In the genomic region with DNA sequence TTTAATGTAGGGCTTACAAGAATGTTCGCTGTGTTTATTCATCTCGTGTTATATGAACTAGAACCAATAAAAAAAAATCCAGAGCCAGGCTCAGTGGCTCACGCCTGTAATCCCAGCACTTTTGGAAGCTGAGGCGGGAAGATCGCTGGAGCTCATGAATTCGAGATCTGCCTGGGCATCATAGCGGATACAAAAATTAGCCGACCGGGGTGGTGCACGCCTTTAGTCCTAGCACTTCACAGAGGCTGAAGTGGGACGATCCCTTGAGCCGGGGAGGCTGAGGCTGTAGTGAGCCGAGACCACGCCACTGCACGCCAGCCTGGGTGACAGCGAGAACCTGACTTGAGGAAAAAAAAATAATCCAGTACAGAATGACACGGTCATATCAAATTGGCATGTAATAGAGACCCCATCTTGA, we compare ENCODE assay signal across 8 cellular contexts. TPM values are rescaled to one million over a fixed set of nuclear protein-coding genes. Genes with fewer than 3 reads are reported as not detected.
DNase-seq lines count a peak whose midpoint lies in the region; ATAC-seq and TF ChIP-seq lines count a peak whose summit lies in the region.

No MANE protein-coding gene starts in this region.

- under 1% methylated on average over 17 of the region's 17 CpGs for WGBS in esophagus muscularis mucosa
- 0 to 2% (median 1%) methylated on average over 17 of the region's 17 CpGs for WGBS in ovary, 3 donors

- H3K36me3 ChIP-seq in esophagus muscularis mucosa (no peaks in the 10 kb centered on the region), ovary (no peaks in the 10 kb centered on the region)

- DNase-seq in NCI-H1105 (lab: John Stamatoyannopoulos, UW) (peak; percentile 51), NCI-H1105 treated with DMSO at 0.1 percent for 48 hours (lab: John Stamatoyannopoulos, UW) (no peak), HK-2 (ENCODE audit: unreplicated experiment) (peak; percentile 45), esophagus muscularis mucosa (ENCODE audit: extremely low spot score) (no peak), ovary (no peak)

- TF ChIP-seq CTCF in WI38 (IDR thresholded peaks at IDR 0.05; ENCODE audit: low read depth, low read length) (no peak), esophagus muscularis mucosa (IDR thresholded peaks at IDR 0.05) (no peak), ovary (IDR thresholded peaks at IDR 0.05) (no peak)

- H3K27ac ChIP-seq in esophagus muscularis mucosa (replicated peaks in 1 of 4) = no peak overlapping the region
- no peak overlapping the region for H3K27ac ChIP-seq in ovary

- H3K4me1 ChIP-seq in esophagus muscularis mucosa = peaks cover 35 to 39% (median 37%) of the 10 kb centered on the region in 4 donors
- peaks cover 14% of the 10 kb centered on the region for H3K4me1 ChIP-seq in ovary (ENCODE audit: insufficient read depth)

- ATAC-seq in HG02884 (IDR thresholded peaks at IDR 0.05; ENCODE audit: unreplicated experiment) (no peak), GM18909 (IDR thresholded peaks at IDR 0.05; ENCODE audit: poor library complexity, unreplicated experiment) (no peak)

- peaks cover 0 to 53% (median 32%) of the 10 kb centered on the region in 4 donors for H3K27me3 ChIP-seq in esophagus muscularis mucosa
- H3K27me3 ChIP-seq in ovary = no peaks in the 10 kb centered on the region

- no peaks in the 10 kb centered on the region for H3K9me3 ChIP-seq in esophagus muscularis mucosa
- no peaks in the 10 kb centered on the region for H3K9me3 ChIP-seq in ovary

- H3K4me3 ChIP-seq in WI38 (ENCODE audit: low read depth, low read length) (peak overlapping the region; percentile 66), esophagus muscularis mucosa (peak overlapping the region; percentile 62 to 77 (median 68)), ovary (peak overlapping the region; percentile 63)

- intact Hi-C loops in esophagus muscularis mucosa (cut with DNase I) = loop anchor here (2.0 kb wide), 1 partner anchor 27 kb away; a partner anchor contains a TSS
- intact Hi-C loops in ovary (cut with DNase I) = loop anchor here in 1 of 4 donors (2.0 kb wide), 1 partner anchor 27 kb away; a partner anchor contains a TSS

- no peak for TF ChIP-seq EP300 in esophagus muscularis mucosa (IDR thresholded peaks at IDR 0.05)
- TF ChIP-seq EP300 in ovary (IDR thresholded peaks at IDR 0.05) = no peak

- no peak for TF ChIP-seq POLR2A in esophagus muscularis mucosa (IDR thresholded peaks at IDR 0.05; ENCODE audit: low read depth)
- no peak for TF ChIP-seq POLR2A in ovary (IDR thresholded peaks at IDR 0.05)

RNA-seq across cellular contexts. Expression of gene OR2B2, which starts 46.2 kb away (rescaled TPM):
- total RNA-seq in esophagus muscularis mucosa (not detected), ovary (not detected)
- polyA plus RNA-seq in ovary = not detected

Comparison
In these comparisons a context has a peak if more than half of its experiments do, and no peak if none do; other contexts are left out.
1. DNase-seq: peak in NCI-H1105 (single experiment) and HK-2 (single experiment); none in NCI-H1105 treated with DMSO at 0.1 percent for 48 hours (single experiment), esophagus muscularis mucosa (single experiment) and ovary (0 of 5).
2. Peak in every context shown above with its lines, with median percentiles within 50 percentile points of each other: H3K4me3 ChIP-seq.